8 cellular contexts compared by ENCODE assay signal in the genomic region with DNA sequence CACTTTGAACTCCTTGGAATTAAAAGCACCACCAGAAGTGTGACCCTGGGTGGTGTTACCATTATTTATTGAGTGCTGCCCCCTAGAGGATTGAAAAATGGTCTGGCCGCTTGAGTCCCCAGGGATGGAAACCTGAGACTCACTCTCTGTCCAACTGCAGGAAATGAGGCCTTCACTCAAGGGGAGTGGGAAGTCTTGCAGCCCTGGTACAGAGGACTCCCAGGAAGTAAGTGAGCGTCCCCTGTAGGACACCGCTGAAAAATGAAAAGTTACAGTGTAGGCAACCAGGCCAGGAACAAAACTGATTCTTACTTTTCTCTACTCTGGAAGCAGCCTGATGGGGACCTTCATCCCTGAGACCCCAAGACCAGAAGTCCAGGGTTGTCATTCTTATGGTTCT. TPM values are rescaled to one million over a fixed set of nuclear protein-coding genes. Genes with fewer than 3 reads are reported as not detected.
DNase-seq lines count a peak whose midpoint lies in the region; ATAC-seq and TF ChIP-seq lines count a peak whose summit lies in the region.

No MANE protein-coding gene starts in this region.

- H3K9ac ChIP-seq in OCI-LY1 (ENCODE audit: low read length) = no peak overlapping the region

- no peak overlapping the region for H2AFZ ChIP-seq in OCI-LY1 (ENCODE audit: low read length)

- no peak overlapping the region for H3K27ac ChIP-seq in OCI-LY1 (ENCODE audit: low read depth, low read length, poor library complexity, severe bottlenecking)

- peak; percentile 51 for ATAC-seq in GM21786 (IDR thresholded peaks at IDR 0.05; ENCODE audit: unreplicated experiment)

- H3K27me3 ChIP-seq in OCI-LY1 (ENCODE audit: insufficient read depth, low read length) = no peaks in the 10 kb centered on the region

- no peaks in the 10 kb centered on the region for H3F3A ChIP-seq in OCI-LY1 (ENCODE audit: insufficient read depth, low read length)

- H3K9me3 ChIP-seq in OCI-LY1 (ENCODE audit: low read length) = no peaks in the 10 kb centered on the region

- H3K4me3 ChIP-seq in OCI-LY1 (ENCODE audit: low read depth, low read length, poor library complexity, severe bottlenecking) = no peak overlapping the region

- no peaks in the 10 kb centered on the region for H3K79me2 ChIP-seq in OCI-LY1 (ENCODE audit: insufficient read depth, low read length)

- DNase-seq in GM04504 (ENCODE audit: low read depth) (peak; percentile 63), KBM-7 (peak; percentile 80), activated T-helper 1 cell treated with Interleukin-2 at 50 U/mL for 16 hours (ENCODE audit: low read depth) (peak; percentile 5), glomerular visceral epithelial cell (ENCODE audit: extremely low spot score) (peak; percentile 88), renal cortical epithelial cell (ENCODE audit: low read depth) (peak; percentile 78), putamen (ENCODE audit: low spot score) (no peak)

- H3K36me3 ChIP-seq in OCI-LY1 (ENCODE audit: insufficient read depth, low read length) = no peaks in the 10 kb centered on the region

- H3K4me1 ChIP-seq in OCI-LY1 (ENCODE audit: insufficient read depth, low read length, severe bottlenecking) = peaks cover 33% of the 10 kb centered on the region

- no peak overlapping the region for H3K4me2 ChIP-seq in OCI-LY1 (ENCODE audit: low read length)

- no peaks in the 10 kb centered on the region for H3K9me2 ChIP-seq in OCI-LY1 (ENCODE audit: low read depth, low read length)

- TF ChIP-seq CTCF in OCI-LY1 (IDR thresholded peaks at IDR 0.05; ENCODE audit: low read length) = peak; percentile 82

- in situ Hi-C loops in KBM-7 (cut with MboI; ENCODE audit: low pct_unique_long_range_greater_than_20kb, low sequenced_read_pairs) = no loop called here

- no peaks in the 10 kb centered on the region for H4K20me1 ChIP-seq in OCI-LY1 (ENCODE audit: insufficient read depth, low read length)

RNA-seq across cellular contexts. Expression of a gene that starts 2.2 kb away (rescaled TPM):
- 38.9 and 39.1 TPM in 2 replicates for total RNA-seq in renal cortical epithelial cell
